ENCODE assay signal across 9 cellular contexts in genomic region chr16:70162041-70162451, GRCh38. TPM values are rescaled to one million over a fixed set of nuclear protein-coding genes. Genes with fewer than 3 reads are reported as not detected.
DNase-seq lines count a peak whose midpoint lies in the region; ATAC-seq and TF ChIP-seq lines count a peak whose summit lies in the region.
"Had no signal": no experiment of that assay in that cellular context is flagged by ENCODE, and none has a peak within 500 bp of the region (broad histone marks: within the 10 kb centered on the region; RNA-seq: fewer than 3 reads in every experiment).

No MANE protein-coding gene starts in this region.

- CTCF ChIA-PET in GM10248 (lab: Yijun Ruan, JAX) = interaction anchor here (1.4 to 2.3 kb wide), 3 partner anchors 9 to 493 kb away, joined by 4 to 13 read pairs (median 4); no protein-coding TSS in a partner anchor
- CTCF ChIA-PET in PC-9 (lab: Charles Lee) = interaction anchor here (0.6 to 0.7 kb wide), 3 partner anchors 298 to 666 kb away, joined by 3 to 5 read pairs (median 5); no protein-coding TSS in a partner anchor

- no peaks in the 10 kb centered on the region for H3K79me2 ChIP-seq in PC-9 (ENCODE audit: low read depth)

- no peaks in the 10 kb centered on the region for H3K9me2 ChIP-seq in PC-9 (ENCODE audit: insufficient read depth)

- no peak overlapping the region for H3K4me3 ChIP-seq in PC-9
- no peak overlapping the region for H3K4me3 ChIP-seq in fibroblast of the aortic adventitia (ENCODE audit: low read depth, low read length)
- H3K4me3 ChIP-seq in retinal pigment epithelial cell (ENCODE audit: low read length) = no peak overlapping the region
- no peak overlapping the region for H3K4me3 ChIP-seq in heart right ventricle
- H3K4me3 ChIP-seq: ascending aorta, lower lobe of right lung had no signal

- H3K27me3 ChIP-seq in PC-9 (ENCODE audit: insufficient read depth, low read depth) (no peaks in the 10 kb centered on the region), heart right ventricle (no peaks in the 10 kb centered on the region)
- H3K27me3 ChIP-seq: ascending aorta had no signal

- ATAC-seq in HG03095 (IDR thresholded peaks at IDR 0.05; ENCODE audit: unreplicated experiment) = no peak
- no peak for ATAC-seq in GM18502 (IDR thresholded peaks at IDR 0.05; ENCODE audit: poor library complexity, unreplicated experiment)
- ATAC-seq in heart right ventricle = no peak
- ATAC-seq: lower lobe of right lung had no signal

- H4K20me1 ChIP-seq in PC-9 (ENCODE audit: insufficient read depth) = 0 out of 2 replicates have a peak, but pooled peaks cover 4% of the 10 kb centered on the region

- H3K9me3 ChIP-seq in PC-9 (ENCODE audit: insufficient read depth, low read depth) = no peaks in the 10 kb centered on the region
- no peaks in the 10 kb centered on the region for H3K9me3 ChIP-seq in heart right ventricle
- H3K9me3 ChIP-seq: ascending aorta, lower lobe of right lung had no signal

- H3K4me1 ChIP-seq in PC-9 (replicated peaks; ENCODE audit: insufficient read depth) (peaks cover 8% of the 10 kb centered on the region), heart right ventricle (peaks cover 0 to 4% (median 0%) of the 10 kb centered on the region in 9 donors)
- H3K4me1 ChIP-seq: ascending aorta, lower lobe of right lung had no signal

- POLR2A ChIA-PET in GM10248 (lab: Yijun Ruan, JAX) (no interaction called here), PC-9 (lab: Charles Lee; ENCODE audit: unreplicated experiment) (interaction anchor here (0.6 kb wide), 1 partner anchor 203 kb away, joined by 3 read pairs; no protein-coding TSS in a partner anchor)

- TF ChIP-seq CTCF in GM10248 (IDR thresholded peaks at IDR 0.05; ENCODE audit: control extremely low read depth, extremely low read depth, low read depth, missing control alignments) (no peak), PC-9 (conservative IDR thresholded peaks at IDR 0.05) (no peak), fibroblast of the aortic adventitia (IDR thresholded peaks at IDR 0.05; ENCODE audit: insufficient read depth, low read length) (no peak), retinal pigment epithelial cell (conservative IDR thresholded peaks at IDR 0.05; ENCODE audit: low read depth, low read length) (no peak), heart right ventricle (IDR thresholded peaks at IDR 0.05) (no peak)

- H3K4me2 ChIP-seq in PC-9 = no peak overlapping the region

- H2AFZ ChIP-seq in PC-9 = no peak overlapping the region

- WGBS in heart right ventricle, 2 donors = 63 to 67% methylated on average over 7 of the region's 7 CpGs

- peaks cover 21% of the 10 kb centered on the region; the same call in 1 of the 2 replicates for H3F3A ChIP-seq in PC-9 (ENCODE audit: insufficient read depth, low read depth)

- no TSS peak for BruUV-seq in PC-9 (replicated peaks; lab: Mats Ljungman, UMichigan)

- intact Hi-C loops in PC-9 (cut with micrococcal nuclease; ENCODE audit: unreplicated experiment) = no loop called here
- intact Hi-C loops in heart right ventricle (cut with DNase I) = loop anchor here in 4 of 10 donors (10.0 kb wide), 3 partner anchors 93 to 493 kb away; partner anchors contain the start of gene EXOSC6 (in 2 of the 4)

- H3K27ac ChIP-seq in PC-9 = 0 out of 2 replicates have a peak overlapping the region, but pooled peaks have one; percentile 0
- no peak overlapping the region for H3K27ac ChIP-seq in heart right ventricle
- H3K27ac ChIP-seq: ascending aorta, lower lobe of right lung had no signal

- DNase-seq in GM10248 (ENCODE audit: extremely low spot score) (peak; percentile 14), PC-9 (peak in 1 of 2 experiments; percentile 73), fibroblast of the aortic adventitia (ENCODE audit: low read depth) (peak; percentile 45), retinal pigment epithelial cell (ENCODE audit: low read depth) (peak; percentile 18), heart right ventricle (no peak)
- DNase-seq: lower lobe of right lung had no signal

- H3K36me3 ChIP-seq in PC-9 (ENCODE audit: low read depth) (peaks cover 27% of the 10 kb centered on the region), heart right ventricle (peaks cover 0 to 64% (median 27%) of the 10 kb centered on the region in 9 donors)

RNA-seq across cellular contexts. Expression of gene CLEC18C, which starts 11.5 kb away (rescaled TPM):
- 0.59 TPM in 1 of 2 replicates, not detected in the other for total RNA-seq in PC-9 (2021)
- total RNA-seq in fibroblast of the aortic adventitia (ENCODE audit: low replicate concordance) = 0.09 and 0.90 TPM in 2 replicates
- under 1 TPM in 5 of 10 donors, not detected in 5; 0.09 to 0.23 (median 0.20) TPM for total RNA-seq in heart right ventricle
- polyA plus RNA-seq in heart right ventricle = under 1 TPM; 0.16 to 0.37 TPM
- total RNA-seq: ascending aorta had no signal

RNA-seq across cellular contexts. Expression of gene PDPR, which starts 47.9 kb away (rescaled TPM):
- total RNA-seq in PC-9 (2021) = 48.8 and 61.5 TPM in 2 replicates
- 25.7 and 70.1 TPM in 2 replicates for total RNA-seq in fibroblast of the aortic adventitia (ENCODE audit: low replicate concordance)
- total RNA-seq in heart right ventricle = 10 to 100 TPM; 19.5 to 44.5 (median 31.6) TPM
- polyA plus RNA-seq in heart right ventricle = 10 to 100 TPM in 1 of 2 donors, 1 to 10 TPM in 1; 4.4 to 10.2 TPM

Comparison
In these comparisons a context has a peak if more than half of its experiments do, and no peak if none do; other contexts are left out.
1. DNase-seq: peak in GM10248 (single experiment), fibroblast of the aortic adventitia (single experiment) and retinal pigment epithelial cell (single experiment); none in heart right ventricle (0 of 2).